Comparison of ENCODE assay signal across 22 cellular contexts in genomic region chr5:83357621-83358231, GRCh38.
"Had no signal": no experiment of that assay in that cellular context is flagged by ENCODE, and none has a peak within 500 bp of the region (broad histone marks: within the 10 kb centered on the region; RNA-seq: fewer than 3 reads in every experiment).

No MANE protein-coding gene starts in this region.

- FAIRE-seq: colon, islet of Langerhans, small intestine had no signal

- H3K27ac ChIP-seq: body of pancreas, gastrocnemius medialis, heart right ventricle, prostate gland, suprapubic skin, upper lobe of left lung, WERI-Rb-1 had no signal

- H3K4me1 ChIP-seq: body of pancreas, gastrocnemius medialis, heart right ventricle, prostate gland, suprapubic skin, upper lobe of left lung had no signal

- H3K9me3 ChIP-seq: gastrocnemius medialis, prostate gland had no signal

- H3K27me3 ChIP-seq: body of pancreas, gastrocnemius medialis, heart right ventricle, suprapubic skin, upper lobe of left lung had no signal

- H3K4me3 ChIP-seq: body of pancreas, gastrocnemius medialis, heart right ventricle, prostate gland, suprapubic skin, upper lobe of left lung had no signal

- DNase-seq: activated CD4-positive, alpha-beta memory T cell treated with anti-CD3 and anti-CD28 coated beads for 36 hours; activated CD4-positive, alpha-beta T cell treated with anti-CD3 and anti-CD28 coated beads for 36 hours; activated CD8-positive, alpha-beta memory T cell treated with anti-CD3 and anti-CD28 coated beads, Interleukin-2, amount 10 ng/mL, durations not matched to agents 7 days and 5 days; activated gamma-delta T cell; activated T-cell treated with anti-CD3 and anti-CD28 coated beads, Interleukin-2, amount 50 U/mL, for 24 hours; amygdala; body of pancreas; caudate nucleus; erythroblast; gastrocnemius medialis; heart right ventricle; midbrain; right cardiac atrium; small intestine; stimulated activated CD4-positive, alpha-beta T cell treated with anti-CD3 and anti-CD28 coated beads, Interleukin-4, amount 100 ng/mL, for 4 hours; stimulated activated CD8-positive, alpha-beta memory T cell treated with anti-CD3 and anti-CD28 coated beads, Interleukin-4, amount 100 ng/mL, for 48 hours; upper lobe of left lung; WERI-Rb-1 had no signal

- H3K36me3 ChIP-seq: gastrocnemius medialis, heart right ventricle, prostate gland, suprapubic skin, upper lobe of left lung, WERI-Rb-1 had no signal

- ATAC-seq: activated CD4-positive, alpha-beta T cell treated with anti-CD3 and anti-CD28 coated beads for 36 hours; activated CD8-positive, alpha-beta memory T cell treated with anti-CD3 and anti-CD28 coated beads, Interleukin-2, amount 10 ng/mL, durations not matched to agents 7 days and 5 days; body of pancreas; gastrocnemius medialis; right cardiac atrium had no signal
